1 cellular context compared by ENCODE assay signal in the genomic region with DNA sequence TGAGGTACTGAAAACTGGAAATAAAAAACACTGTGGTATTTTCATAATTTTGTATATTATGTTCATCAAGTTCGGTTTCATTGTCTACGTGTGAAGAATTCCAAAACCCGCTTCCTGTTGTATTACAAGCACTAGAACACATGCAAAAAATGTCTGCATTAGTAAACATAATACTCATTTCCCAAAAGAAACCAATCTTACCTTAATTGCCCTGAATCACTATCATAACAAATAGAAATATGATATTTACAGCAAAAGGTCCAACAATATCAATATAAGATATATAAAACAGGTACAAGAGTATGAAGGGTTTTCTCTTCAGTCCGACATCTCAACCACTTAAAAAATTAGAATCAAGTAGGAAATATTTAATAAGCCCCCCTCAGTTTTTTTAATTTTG.
TF ChIP-seq lines count a peak whose summit lies in the region.

No MANE protein-coding gene starts in this region.

TF ChIP-seq in IMR-90, 13 proteins besides CTCF, POLR2A, EP300 and RAD21:
- no peak for TF ChIP-seq NFE2L2 (IDR thresholded peaks at IDR 0.05; ENCODE audit: low read depth, low read length)
- no peak for TF ChIP-seq RCOR1 (IDR thresholded peaks at IDR 0.05; ENCODE audit: insufficient replicate concordance, low read length)
- TF ChIP-seq, protein P1, sequence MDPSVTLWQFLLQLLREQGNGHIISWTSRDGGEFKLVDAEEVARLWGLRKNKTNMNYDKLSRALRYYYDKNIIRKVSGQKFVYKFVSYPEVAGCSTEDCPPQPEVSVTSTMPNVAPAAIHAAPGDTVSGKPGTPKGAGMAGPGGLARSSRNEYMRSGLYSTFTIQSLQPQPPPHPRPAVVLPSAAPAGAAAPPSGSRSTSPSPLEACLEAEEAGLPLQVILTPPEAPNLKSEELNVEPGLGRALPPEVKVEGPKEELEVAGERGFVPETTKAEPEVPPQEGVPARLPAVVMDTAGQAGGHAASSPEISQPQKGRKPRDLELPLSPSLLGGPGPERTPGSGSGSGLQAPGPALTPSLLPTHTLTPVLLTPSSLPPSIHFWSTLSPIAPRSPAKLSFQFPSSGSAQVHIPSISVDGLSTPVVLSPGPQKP (IDR thresholded peaks at IDR 0.05; ENCODE audit: borderline replicate concordance, low read depth, low read length): no peak
- no peak for TF ChIP-seq RFX5 (IDR thresholded peaks at IDR 0.05; ENCODE audit: low read depth, low read length)
- TF ChIP-seq, protein P2, sequence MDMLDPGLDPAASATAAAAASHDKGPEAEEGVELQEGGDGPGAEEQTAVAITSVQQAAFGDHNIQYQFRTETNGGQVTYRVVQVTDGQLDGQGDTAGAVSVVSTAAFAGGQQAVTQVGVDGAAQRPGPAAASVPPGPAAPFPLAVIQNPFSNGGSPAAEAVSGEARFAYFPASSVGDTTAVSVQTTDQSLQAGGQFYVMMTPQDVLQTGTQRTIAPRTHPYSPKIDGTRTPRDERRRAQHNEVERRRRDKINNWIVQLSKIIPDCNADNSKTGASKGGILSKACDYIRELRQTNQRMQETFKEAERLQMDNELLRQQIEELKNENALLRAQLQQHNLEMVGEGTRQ (IDR thresholded peaks at IDR 0.05; ENCODE audit: low read depth, low read length): no peak
- TF ChIP-seq CHD1 (IDR thresholded peaks at IDR 0.05; ENCODE audit: low read depth, low read length): no peak
- no peak for TF ChIP-seq MAFK (IDR thresholded peaks at IDR 0.05; ENCODE audit: low read depth, low read length)
- no peak for TF ChIP-seq FOS (IDR thresholded peaks at IDR 0.05; ENCODE audit: low read depth, low read length)
- no peak for TF ChIP-seq BHLHE40 (IDR thresholded peaks at IDR 0.05; ENCODE audit: low read depth, low read length)
- TF ChIP-seq CEBPB (IDR thresholded peaks at IDR 0.05; ENCODE audit: low read depth, low read length): no peak
TF ChIP-seq in IMR-90: peak in this region for 0.
